1 cellular context compared by ENCODE assay signal in genomic region chr7:45098983-45099839, GRCh38.
TF ChIP-seq lines count a peak whose summit lies in the region.

No MANE protein-coding gene starts in this region.

TF ChIP-seq in SK-N-SH treated with all-trans-retinoic acid at 6 μM for 48 hours, 23 proteins besides CTCF, POLR2A, EP300 and RAD21 (continued from another document):
- no peak for TF ChIP-seq CREB5 (CRISPR knock-in tag; IDR thresholded peaks at IDR 0.05; ENCODE audit: low read depth)
- TF ChIP-seq POU6F1 (CRISPR knock-in tag; IDR thresholded peaks at IDR 0.05; ENCODE audit: borderline replicate concordance, low read depth) = no peak
- TF ChIP-seq ZNF565 (CRISPR knock-in tag; conservative IDR thresholded peaks at IDR 0.05; ENCODE audit: low read depth) = no peak
- TF ChIP-seq RARB (CRISPR knock-in tag; IDR thresholded peaks at IDR 0.05) = no peak
- no peak for TF ChIP-seq CSDC2 (CRISPR knock-in tag; IDR thresholded peaks at IDR 0.05)
- TF ChIP-seq ZFP30 (CRISPR knock-in tag; IDR thresholded peaks at IDR 0.05) = no peak
- no peak for TF ChIP-seq SNAI2 (CRISPR knock-in tag; IDR thresholded peaks at IDR 0.05)
- TF ChIP-seq TSHZ2 (CRISPR knock-in tag; IDR thresholded peaks at IDR 0.05) = no peak
- TF ChIP-seq CSRNP3 (CRISPR knock-in tag; IDR thresholded peaks at IDR 0.05) = no peak
- TF ChIP-seq TOX (CRISPR knock-in tag; IDR thresholded peaks at IDR 0.05; ENCODE audit: borderline replicate concordance) = no peak
- TF ChIP-seq ZC3H10 (CRISPR knock-in tag; IDR thresholded peaks at IDR 0.05) = no peak
- TF ChIP-seq ESRRG (CRISPR knock-in tag; IDR thresholded peaks at IDR 0.05) = no peak
- no peak for TF ChIP-seq ZNF8 (CRISPR knock-in tag; IDR thresholded peaks at IDR 0.05)
- TF ChIP-seq TCF4 (CRISPR knock-in tag; IDR thresholded peaks at IDR 0.05; ENCODE audit: borderline replicate concordance) = no peak
- no peak for TF ChIP-seq ARNTL (CRISPR knock-in tag; IDR thresholded peaks at IDR 0.05; ENCODE audit: borderline replicate concordance, low read depth)
